Comparison of ENCODE assay signal across 16 cellular contexts in genomic region chr4:10371869-10372471, GRCh38.
DNase-seq lines count a peak whose midpoint lies in the region; ATAC-seq, FAIRE-seq and TF ChIP-seq lines count a peak whose summit lies in the region.
"Had no signal": no experiment of that assay in that cellular context is flagged by ENCODE, and none has a peak within 500 bp of the region (broad histone marks: within the 10 kb centered on the region; RNA-seq: fewer than 3 reads in every experiment).

No MANE protein-coding gene starts in this region.

- DNase-seq in DND-41 (peak; percentile 6), HTR-8/SVneo (ENCODE audit: insufficient read length, low spot score) (peak; percentile 12), choroid plexus epithelial cell (ENCODE audit: low read depth) (peak; percentile 5), myocyte (ENCODE audit: low read depth) (peak; percentile 52), sciatic nerve (ENCODE audit: low spot score) (no peak)
- no peak for DNase-seq in activated CD8-positive, alpha-beta memory T cell treated with anti-CD3 and anti-CD28 coated beads, Interleukin-2, amount 50 U/mL, for 48 hours
- no peak for DNase-seq in effector memory CD4-positive, alpha-beta T cell
- DNase-seq: activated CD4-positive, alpha-beta T cell treated with anti-CD3 and anti-CD28 coated beads for 36 hours; activated T-cell treated with anti-CD3 and anti-CD28 coated beads, Interleukin-2, amount 50 U/mL, for 1 hour; AML-193; esophagus squamous epithelium; NCI-H187; NCI-H524 treated with DMSO at 0.1 percent for 48 hours; T-helper 17 cell; testis had no signal

- H3K4me1 ChIP-seq in DND-41 (ENCODE audit: insufficient read depth, low read length) = no peaks in the 10 kb centered on the region
- no peaks in the 10 kb centered on the region for H3K4me1 ChIP-seq in effector memory CD4-positive, alpha-beta T cell (ENCODE audit: control insufficient read depth, insufficient read depth, low read length, poor library complexity, severe bottlenecking)
- H3K4me1 ChIP-seq: esophagus squamous epithelium, testis had no signal

- H3K27me3 ChIP-seq in DND-41 (ENCODE audit: insufficient read depth, low read length, poor library complexity) = no peaks in the 10 kb centered on the region
- H3K27me3 ChIP-seq in effector memory CD4-positive, alpha-beta T cell (replicated peaks; ENCODE audit: control insufficient read depth, insufficient read depth, low read length, poor library complexity, severe bottlenecking) = no peaks in the 10 kb centered on the region
- H3K27me3 ChIP-seq: esophagus squamous epithelium, testis had no signal

- no peaks in the 10 kb centered on the region for H4K20me1 ChIP-seq in DND-41 (ENCODE audit: insufficient read depth, low read length)

- H3K4me3 ChIP-seq in DND-41 (ENCODE audit: low read depth in 1 of 2, low read length in 2 of 2) (no peak overlapping the region), choroid plexus epithelial cell (ENCODE audit: low read depth, low read length) (no peak overlapping the region)
- no peak overlapping the region for H3K4me3 ChIP-seq in effector memory CD4-positive, alpha-beta T cell (ENCODE audit: insufficient read depth, low read depth, low read length, poor library complexity, severe bottlenecking)
- H3K4me3 ChIP-seq: esophagus squamous epithelium, testis had no signal

- H3K9ac ChIP-seq in DND-41 (ENCODE audit: low read depth, low read length) = no peak overlapping the region

- H3K4me2 ChIP-seq in DND-41 (ENCODE audit: insufficient read depth, low read length) = no peak overlapping the region

- no peak for TF ChIP-seq CTCF in DND-41 (IDR thresholded peaks at IDR 0.05; ENCODE audit: borderline replicate concordance, extremely low read depth, low read length, poor library complexity, severe bottlenecking)
- no peak for TF ChIP-seq CTCF in choroid plexus epithelial cell (conservative IDR thresholded peaks at IDR 0.05; ENCODE audit: low read depth, low read length)

- intact Hi-C loops in sciatic nerve (cut with DNase I) = no loop called here

- no peaks in the 10 kb centered on the region for H3K79me2 ChIP-seq in DND-41 (ENCODE audit: insufficient read depth, low read length)

- no peak for FAIRE-seq in HTR-8/SVneo (lab: Jason Lieb, UNC)

- ATAC-seq in DND-41 (ENCODE audit: insufficient read depth, low read depth) (no peak), sciatic nerve (no peak), HG02763 (IDR thresholded peaks at IDR 0.05; ENCODE audit: unreplicated experiment) (no peak)
- ATAC-seq: activated CD4-positive, alpha-beta T cell treated with anti-CD3 and anti-CD28 coated beads for 36 hours; T-helper 17 cell had no signal

- H3K9me3 ChIP-seq in DND-41 (ENCODE audit: insufficient read depth, low read length, severe bottlenecking) = no peaks in the 10 kb centered on the region
- no peaks in the 10 kb centered on the region for H3K9me3 ChIP-seq in effector memory CD4-positive, alpha-beta T cell (ENCODE audit: control insufficient read depth, low read length)
- H3K9me3 ChIP-seq: esophagus squamous epithelium, testis had no signal

- H3K27ac ChIP-seq in DND-41 (ENCODE audit: low read length) = no peak overlapping the region
- H3K27ac ChIP-seq in effector memory CD4-positive, alpha-beta T cell (ENCODE audit: insufficient read depth, low read length, poor library complexity, severe bottlenecking) = no peak overlapping the region
- H3K27ac ChIP-seq: esophagus squamous epithelium, testis had no signal

- no peaks in the 10 kb centered on the region for H3K36me3 ChIP-seq in DND-41 (ENCODE audit: insufficient read depth, low read length)
- H3K36me3 ChIP-seq in effector memory CD4-positive, alpha-beta T cell (ENCODE audit: control insufficient read depth, insufficient read depth, low read length) = no peaks in the 10 kb centered on the region
- H3K36me3 ChIP-seq: esophagus squamous epithelium had no signal

- H2AFZ ChIP-seq in DND-41 (ENCODE audit: low read depth, low read length) = no peak overlapping the region

Comparison
In these comparisons a context has a peak if more than half of its experiments do, and no peak if none do; other contexts are left out.
1. DNase-seq: peak in DND-41 (single experiment), HTR-8/SVneo (single experiment), choroid plexus epithelial cell (single experiment) and myocyte (single experiment); none in sciatic nerve (single experiment), activated CD8-positive, alpha-beta memory T cell treated with anti-CD3 and anti-CD28 coated beads, Interleukin-2, amount 50 U/mL, for 48 hours (single experiment) and effector memory CD4-positive, alpha-beta T cell (0 of 3).